ENCODE assay signal across 2 cellular contexts in the genomic region with DNA sequence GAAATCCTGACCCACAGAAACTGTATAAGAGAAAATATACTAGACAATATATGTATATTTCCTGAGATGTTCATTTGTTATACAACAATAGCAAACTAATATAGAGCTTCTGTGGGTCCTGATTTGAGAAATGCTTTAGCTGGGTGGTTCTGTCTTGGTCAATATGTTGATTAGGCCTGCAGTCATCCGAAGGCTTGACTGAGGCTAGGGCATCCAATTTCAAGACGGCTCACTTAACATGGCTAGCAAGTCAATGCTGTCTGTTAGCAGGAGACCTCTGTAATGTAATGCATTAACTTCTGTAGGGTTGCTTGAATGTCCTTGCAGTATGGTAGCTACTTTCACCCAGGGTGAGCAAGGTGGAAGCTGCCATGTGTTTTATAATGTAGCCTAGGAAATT. TPM values are rescaled to one million over a fixed set of nuclear protein-coding genes. Genes with fewer than 3 reads are reported as not detected.
"Had no signal": no experiment of that assay in that cellular context is flagged by ENCODE, and none has a peak within 500 bp of the region (broad histone marks: within the 10 kb centered on the region; RNA-seq: fewer than 3 reads in every experiment).

No MANE protein-coding gene starts in this region.

RNA-seq across cellular contexts. Expression of a gene that starts 12.4 kb away (rescaled TPM):
- total RNA-seq: natural killer cell had no signal
- polyA plus RNA-seq: naive thymus-derived CD4-positive, alpha-beta T cell had no signal
